Comparison of ENCODE assay signal across 1 cellular context in the genomic region with DNA sequence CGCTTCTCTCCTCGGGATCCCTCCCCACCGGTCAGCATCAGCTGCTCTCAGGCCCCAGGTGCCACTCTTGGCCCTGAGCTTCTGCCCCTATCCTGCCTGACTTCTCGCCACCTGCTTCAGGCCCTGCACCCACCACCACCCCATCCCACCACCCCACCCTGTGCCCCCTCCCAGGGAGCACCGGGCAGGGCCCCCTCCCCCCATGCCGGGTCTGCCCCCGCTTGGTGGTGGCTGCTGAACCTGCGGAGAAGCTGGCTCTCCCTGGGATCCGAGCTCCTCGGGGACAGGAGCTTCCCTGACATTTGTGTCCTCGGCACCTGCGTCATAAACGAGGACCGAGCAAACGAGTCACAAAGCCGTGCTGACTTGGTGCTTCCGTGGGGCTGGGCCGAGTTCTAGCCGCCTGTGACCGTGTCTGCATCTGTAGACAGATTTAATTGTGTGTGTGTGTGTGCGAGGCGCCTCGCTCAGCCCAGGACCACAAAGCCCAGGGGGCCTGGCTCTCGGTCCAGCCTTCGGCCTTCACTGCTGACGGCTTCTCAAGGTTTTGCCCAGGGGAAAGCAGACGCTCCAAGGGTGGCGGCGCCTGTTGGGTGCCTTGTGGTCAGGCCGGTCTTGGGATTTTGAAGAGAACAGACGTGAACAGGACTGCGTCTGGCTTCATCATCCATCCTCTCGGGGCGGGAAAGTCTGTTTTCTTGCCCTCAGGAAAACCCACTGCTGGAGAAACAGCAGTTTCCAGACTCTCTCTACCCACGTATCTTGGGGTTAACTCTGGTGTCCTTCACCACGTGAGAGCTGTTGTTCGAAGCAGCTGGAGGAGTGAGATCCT.
TF ChIP-seq lines count a peak whose summit lies in the region.

No MANE protein-coding gene starts in this region.

TF ChIP-seq in SK-N-SH treated with all-trans-retinoic acid at 6 μM for 48 hours, 23 proteins besides CTCF, POLR2A, EP300 and RAD21:
- TF ChIP-seq ISL1 (CRISPR knock-in tag; IDR thresholded peaks at IDR 0.05), result no peak
- no peak for TF ChIP-seq ZNF70 (CRISPR knock-in tag; IDR thresholded peaks at IDR 0.05)
- no peak for TF ChIP-seq PPARA (CRISPR knock-in tag; IDR thresholded peaks at IDR 0.05; ENCODE audit: borderline replicate concordance)
TF ChIP-seq in SK-N-SH treated with all-trans-retinoic acid at 6 μM for 48 hours: peak in this region for 0.
